21 cellular contexts compared by ENCODE assay signal in the genomic region with DNA sequence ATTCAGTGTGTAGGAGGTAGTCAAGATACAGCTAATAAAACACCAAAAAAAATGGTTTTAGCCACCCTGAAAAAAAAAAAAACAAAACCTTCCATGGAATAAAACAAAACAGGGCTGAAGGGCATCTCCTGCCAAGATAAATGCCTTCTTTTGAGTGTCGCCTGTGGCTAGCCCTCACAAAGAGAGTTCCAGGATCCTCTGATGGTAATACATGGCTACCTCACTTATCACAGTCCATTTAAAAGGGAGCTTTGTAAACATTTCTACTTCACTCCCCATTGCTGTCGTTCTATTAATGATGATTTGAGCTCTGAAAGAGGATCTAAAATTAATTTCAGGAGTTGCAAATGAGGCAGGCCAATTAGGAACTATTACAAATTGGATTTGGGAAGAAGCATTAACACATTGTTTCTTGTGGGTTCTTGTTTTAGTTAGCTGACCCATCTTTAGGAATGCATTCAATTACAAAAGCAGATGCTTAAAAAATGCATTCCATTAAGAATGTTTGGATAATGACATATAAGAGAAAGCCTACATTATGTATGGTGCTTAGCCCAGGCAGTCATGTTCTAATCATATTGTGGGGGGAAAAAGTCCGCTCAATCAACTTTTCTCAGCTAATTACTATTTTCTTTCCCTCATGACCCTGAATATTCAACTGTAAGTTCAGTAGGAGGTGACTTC.
"Had no signal": no experiment of that assay in that cellular context is flagged by ENCODE, and none has a peak within 500 bp of the region (broad histone marks: within the 10 kb centered on the region; RNA-seq: fewer than 3 reads in every experiment).

No MANE protein-coding gene starts in this region.

- H3K4me2 ChIP-seq: hepatocyte had no signal

- H3K9me3 ChIP-seq: body of pancreas, prostate gland, upper lobe of left lung had no signal

- H2AFZ ChIP-seq: hepatocyte had no signal

- H3K27me3 ChIP-seq: body of pancreas, hepatocyte, spleen, upper lobe of left lung had no signal

- H3K4me1 ChIP-seq: body of pancreas, prostate gland, spleen, upper lobe of left lung had no signal

- H3K36me3 ChIP-seq: prostate gland, spleen, upper lobe of left lung had no signal

- H3K79me2 ChIP-seq: hepatocyte had no signal

- H3K4me3 ChIP-seq: body of pancreas, hepatocyte, prostate gland, spleen, upper lobe of left lung had no signal

- H3K27ac ChIP-seq: body of pancreas, hepatocyte, prostate gland, spleen, upper lobe of left lung, VCaP had no signal

- DNase-seq: activated CD4-positive, alpha-beta memory T cell treated with anti-CD3 and anti-CD28 coated beads, Interleukin-2, amount 10 ng/mL, durations not matched to agents 7 days and 5 days; activated CD4-positive, alpha-beta T cell treated with anti-CD3 and anti-CD28 coated beads, Interleukin-2, amount 10 ng/mL, durations not matched to agents 24 days and 14 days; activated effector memory CD4-positive, alpha-beta T cell treated with anti-CD3 and anti-CD28 coated beads, Interleukin-2, amount 50 U/mL, for 16 hours; activated naive CD4-positive, alpha-beta T cell treated with anti-CD3 and anti-CD28 coated beads, Interleukin-2, amount 50 U/mL, for 16 hours; activated naive CD8-positive, alpha-beta T cell treated with anti-CD3 and anti-CD28 coated beads, Interleukin-2, amount 50 U/mL, for 24 hours; activated T-cell treated with anti-CD3 and anti-CD28 coated beads for 4 hours; body of pancreas; effector CD8-positive, alpha-beta T cell; erythroblast; glutamatergic neuron; left ventricle myocardium superior; mammary epithelial cell; midbrain; natural killer cell; spleen; stimulated activated CD4-positive, alpha-beta T cell treated with anti-CD3 and anti-CD28 coated beads, Interleukin-4, amount 100 ng/mL, for 24 hours; stimulated activated naive CD8-positive, alpha-beta T cell treated with anti-CD3 and anti-CD28 coated beads, Interleukin-15, Interleukin-2, amounts not matched to agents 100 U/mL and 50 U/mL, for 24 hours; upper lobe of left lung had no signal
